In the genomic region with DNA sequence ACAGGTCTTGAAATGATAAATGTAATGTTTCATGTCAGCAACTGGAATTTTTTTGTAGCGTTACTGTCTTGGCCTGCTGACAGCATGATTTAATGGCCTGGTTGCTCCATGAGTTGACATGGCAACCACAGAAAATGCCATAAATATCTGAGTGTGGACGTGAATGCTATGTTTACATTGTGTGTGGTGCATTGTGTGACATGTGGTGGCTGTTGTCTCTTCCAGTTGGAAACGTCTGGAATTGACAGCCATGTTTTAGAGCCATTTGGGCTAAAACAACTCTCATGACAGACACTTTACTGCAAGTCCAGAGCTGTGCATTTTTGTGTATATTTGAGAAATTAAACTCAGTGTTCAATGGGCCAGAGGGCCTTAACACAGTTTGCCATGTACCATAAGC, we compare ENCODE assay signal across 17 cellular contexts.
A peak's percentile ranks its signal among the peaks of the same experiment; 100 is the strongest.
DNase-seq lines count a peak whose midpoint lies in the region; ATAC-seq, FAIRE-seq and TF ChIP-seq lines count a peak whose summit lies in the region.
"Had no signal": no experiment of that assay in that cellular context is flagged by ENCODE, and none has a peak within 500 bp of the region (broad histone marks: within the 10 kb centered on the region; RNA-seq: fewer than 3 reads in every experiment).

No MANE protein-coding gene starts in this region.

- TF ChIP-seq POLR2A in K562 (conservative IDR thresholded peaks at IDR 0.05), result no peak

- in situ Hi-C loops in K562 (cut with MboI), result no loop called here

- no TSS peak for BruUV-seq in K562 (replicated peaks; lab: Mats Ljungman, UMichigan)

- H3K27me3 Mint-ChIP-seq in progenitor cell of endocrine pancreas, result no peaks in the 10 kb centered on the region
- H3K27me3 Mint-ChIP-seq: activated CD8-positive, alpha-beta T cell treated with anti-CD3 and anti-CD28 coated beads for 36 hours had no signal

- H3K9me3 ChIP-seq in K562 (replicated peaks; ENCODE audit: control insufficient read depth, insufficient read depth, low read depth, low read length), result no peaks in the 10 kb centered on the region; the same call in 1 of the 2 replicates
- H3K9me3 ChIP-seq: gastroesophageal sphincter, testis had no signal

- no peak overlapping the region for H3K4me3 ChIP-seq in K562
- H3K4me3 ChIP-seq: gastroesophageal sphincter, testis had no signal

- H3K36me3 ChIP-seq in K562 (ENCODE audit: control insufficient read depth, insufficient read depth, low read length), result no peaks in the 10 kb centered on the region
- H3K36me3 ChIP-seq: gastroesophageal sphincter had no signal

- H3K4me1 ChIP-seq in K562 (replicated peaks in 1 of 2; ENCODE audit: control insufficient read depth in 2 of 2, insufficient read depth in 2 of 2, low read length in 2 of 2), result peaks cover 12 to 57% of the 10 kb centered on the region in 2 experiments
- H3K4me1 ChIP-seq: gastroesophageal sphincter, testis had no signal

- no peaks in the 10 kb centered on the region for H4K20me1 ChIP-seq in K562 (replicated peaks; ENCODE audit: control insufficient read depth, insufficient read depth, low read length)

- peak overlapping the region; percentile 89 for H3K27ac Mint-ChIP-seq in progenitor cell of endocrine pancreas
- H3K27ac Mint-ChIP-seq: activated CD8-positive, alpha-beta T cell treated with anti-CD3 and anti-CD28 coated beads for 36 hours; CD14-positive monocyte; immature natural killer cell had no signal

- H3K27ac ChIP-seq in K562 (ENCODE audit: extremely low read depth, low read depth, low read length), result peak overlapping the region; percentile 98
- H3K27ac ChIP-seq: gastroesophageal sphincter, testis had no signal

- 0% methylated on average over 3 of the region's 3 CpGs for WGBS in K562 (ENCODE audit: insufficient coverage, low coverage, missing lambda C conversion rate)

- no peaks in the 10 kb centered on the region for H3K9me1 ChIP-seq in K562 (ENCODE audit: control insufficient read depth, insufficient read depth, low read length)

- H3K4me2 ChIP-seq in K562 (ENCODE audit: insufficient read depth, low read length), result no peak overlapping the region; the same call in 1 of the 2 replicates

- TF ChIP-seq CTCF in K562 (IDR thresholded peaks at IDR 0.05 in 2 of 3, conservative IDR thresholded peaks at IDR 0.05 in 1 of 3; ENCODE audit: insufficient read depth in 2 of 3, low read depth in 1 of 3, low read length in 3 of 3) (no peak), progenitor cell of endocrine pancreas (IDR thresholded peaks at IDR 0.05; ENCODE audit: unreplicated experiment) (no peak)

- H3K9me3 Mint-ChIP-seq in progenitor cell of endocrine pancreas (ENCODE audit: low read depth), result peaks cover 6% of the 10 kb centered on the region

- TF ChIP-seq EP300 in K562 (IDR thresholded peaks at IDR 0.05; ENCODE audit: low read length), result peak; percentile 86

- H3K79me2 ChIP-seq in K562 (ENCODE audit: control insufficient read depth, insufficient read depth, low read length), result no peaks in the 10 kb centered on the region

- peak; percentile 84 for FAIRE-seq in K562 (lab: Jason Lieb, UNC)
- FAIRE-seq: endometrium had no signal

- H3K36me3 Mint-ChIP-seq in progenitor cell of endocrine pancreas (ENCODE audit: insufficient read depth), result peaks cover 3% of the 10 kb centered on the region
- H3K36me3 Mint-ChIP-seq: CD14-positive monocyte had no signal

- H2AFZ ChIP-seq in K562 (ENCODE audit: low read depth, low read length), result peak overlapping the region; percentile 86

- intact Hi-C loops in K562 (cut with micrococcal nuclease), result loop anchor here (5.0 kb wide), 1 partner anchor 718 kb away; no protein-coding TSS in a partner anchor

- no peaks in the 10 kb centered on the region for H3K27me3 ChIP-seq in K562 (ENCODE audit: control insufficient read depth in 2 of 2, insufficient read depth in 2 of 2, low read length in 2 of 2)
- H3K27me3 ChIP-seq: testis had no signal

- peak; percentile 8 for DNase-seq in HK-2 (ENCODE audit: unreplicated experiment)
- peak; percentile 66 for DNase-seq in NCI-H69 (lab: John Stamatoyannopoulos, UW)
- DNase-seq in K562 (ENCODE audit: extremely low read depth in 1 of 4, low spot score in 3 of 4), result peak in 3 of 4 experiments; percentile 12 to 80 (median 51)
- DNase-seq in progenitor cell of endocrine pancreas (ENCODE audit: low spot score, unreplicated experiment), result no peak
- no peak for DNase-seq in activated CD4-positive, alpha-beta T cell treated with anti-CD3 and anti-CD28 coated beads, Interleukin-2, amount 50 U/mL, for 1 hour
- DNase-seq in DMS79 treated with DMSO at 0.1 percent for 48 hours (lab: John Stamatoyannopoulos, UW), result no peak
- DNase-seq: activated CD8-positive, alpha-beta T cell treated with anti-CD3 and anti-CD28 coated beads for 36 hours; cerebellar nuclear complex; EL; H7; immature natural killer cell; testis had no signal

- POLR2A ChIA-PET in K562 (lab: Yijun Ruan, JAX), result no interaction called here

- peaks cover 83% of the 10 kb centered on the region for H3K4me1 Mint-ChIP-seq in progenitor cell of endocrine pancreas (ENCODE audit: low read depth)
- H3K4me1 Mint-ChIP-seq: immature natural killer cell had no signal

- no peak; a peak in 1 of 4 replicates for TF ChIP-seq RAD21 in K562 (CRISPR knock-in tag; conservative IDR thresholded peaks at IDR 0.05 in 1 of 2, IDR thresholded peaks at IDR 0.05 in 1 of 2)

- H3K4me3 Mint-ChIP-seq in progenitor cell of endocrine pancreas (ENCODE audit: low read depth), result no peak overlapping the region
- H3K4me3 Mint-ChIP-seq: activated CD8-positive, alpha-beta T cell treated with anti-CD3 and anti-CD28 coated beads for 36 hours; CD14-positive monocyte; immature natural killer cell had no signal

- CTCF ChIA-PET in K562 (lab: Yijun Ruan, JAX; ENCODE audit: low intra/inter-chr PET ratio), result no interaction called here

- ATAC-seq in K562 (peak; percentile 53), GM18502 (IDR thresholded peaks at IDR 0.05; ENCODE audit: poor library complexity, unreplicated experiment) (no peak)
- ATAC-seq: activated CD8-positive, alpha-beta T cell treated with anti-CD3 and anti-CD28 coated beads for 36 hours; gastroesophageal sphincter; sciatic nerve had no signal

- H3K9ac ChIP-seq in K562 (ENCODE audit: insufficient read depth in 1 of 2, low read depth in 2 of 2, low read length in 2 of 2), result peak overlapping the region in 1 of 2 experiments; percentile 15; a peak in 1 of 4 replicates

TF ChIP-seq in K562, 482 proteins besides CTCF, POLR2A, EP300 and RAD21 (continues in another document):
- TF ChIP-seq ZNF436 (CRISPR knock-in tag; IDR thresholded peaks at IDR 0.05), result no peak
- TF ChIP-seq NCOA2 (IDR thresholded peaks at IDR 0.05; ENCODE audit: partially characterized antibody in 2 of 2), result no peak
- TF ChIP-seq POLR2AphosphoS2 (IDR thresholded peaks at IDR 0.05; ENCODE audit: low read length), result no peak
- no peak for TF ChIP-seq CEBPG (CRISPR knock-in tag; IDR thresholded peaks at IDR 0.05)
- TF ChIP-seq CEBPG (tag; conservative IDR thresholded peaks at IDR 0.05 in 1 of 2, IDR thresholded peaks at IDR 0.05 in 1 of 2), result peak in 1 of 2 experiments; percentile 63; a peak in 2 of 4 replicates
- no peak for TF ChIP-seq SMARCB1 (IDR thresholded peaks at IDR 0.05; ENCODE audit: insufficient read length, low read depth)
- TF ChIP-seq CHCHD3 (CRISPR knock-in tag; IDR thresholded peaks at IDR 0.05), result no peak
- TF ChIP-seq GABPA (tag; conservative IDR thresholded peaks at IDR 0.05; ENCODE audit: low read depth), result 0 out of 2 replicates have a peak, but pooled peaks have one; percentile 15
- TF ChIP-seq, protein P1, sequence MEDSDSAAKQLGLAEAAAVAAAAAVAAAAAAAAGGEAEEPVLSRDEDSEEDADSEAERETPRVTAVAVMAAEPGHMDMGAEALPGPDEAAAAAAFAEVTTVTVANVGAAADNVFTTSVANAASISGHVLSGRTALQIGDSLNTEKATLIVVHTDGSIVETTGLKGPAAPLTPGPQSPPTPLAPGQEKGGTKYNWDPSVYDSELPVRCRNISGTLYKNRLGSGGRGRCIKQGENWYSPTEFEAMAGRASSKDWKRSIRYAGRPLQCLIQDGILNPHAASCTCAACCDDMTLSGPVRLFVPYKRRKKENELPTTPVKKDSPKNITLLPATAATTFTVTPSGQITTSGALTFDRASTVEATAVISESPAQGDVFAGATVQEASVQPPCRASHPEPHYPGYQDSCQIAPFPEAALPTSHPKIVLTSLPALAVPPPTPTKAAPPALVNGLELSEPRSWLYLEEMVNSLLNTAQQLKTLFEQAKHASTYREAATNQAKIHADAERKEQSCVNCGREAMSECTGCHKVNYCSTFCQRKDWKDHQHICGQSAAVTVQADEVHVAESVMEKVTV (CRISPR knock-in tag; IDR thresholded peaks at IDR 0.05), result peak; percentile 39; the same call in 1 of the 2 replicates
- no peak for TF ChIP-seq CREB1 (IDR thresholded peaks at IDR 0.05)
- no peak for TF ChIP-seq CREB1 (CRISPR knock-in tag; IDR thresholded peaks at IDR 0.05)
- TF ChIP-seq GTF2E2 (tag; IDR thresholded peaks at IDR 0.05), result no peak

Comparison
In these comparisons a context has a peak if more than half of its experiments do, and no peak if none do; other contexts are left out.
1. DNase-seq: peak in HK-2 (single experiment), NCI-H69 (single experiment) and K562 (3 of 4); none in progenitor cell of endocrine pancreas (single experiment), activated CD4-positive, alpha-beta T cell treated with anti-CD3 and anti-CD28 coated beads, Interleukin-2, amount 50 U/mL, for 1 hour (single experiment) and DMS79 treated with DMSO at 0.1 percent for 48 hours (single experiment).